In genomic region chr19:39319892-39320168, GRCh38 we compare ENCODE assay signal across 10 cellular contexts. TPM values are rescaled to one million over a fixed set of nuclear protein-coding genes. Genes with fewer than 3 reads are reported as not detected.
A peak's percentile ranks its signal among the peaks of the same experiment; 100 is the strongest.
DNase-seq lines count a peak whose midpoint lies in the region; ATAC-seq, FAIRE-seq and TF ChIP-seq lines count a peak whose summit lies in the region.
"Had no signal": no experiment of that assay in that cellular context is flagged by ENCODE, and none has a peak within 500 bp of the region (broad histone marks: within the 10 kb centered on the region; RNA-seq: fewer than 3 reads in every experiment).

No MANE protein-coding gene starts in this region.

- no peak overlapping the region for H2BK120ac ChIP-seq in H1 (replicated peaks; ENCODE audit: low read depth, low read length)

- H2BK20ac ChIP-seq in H1 (ENCODE audit: low read length): no peak overlapping the region

- H3K79me2 ChIP-seq in OCI-LY7 (ENCODE audit: insufficient read depth, low read depth, low read length) (no peaks in the 10 kb centered on the region), H1 (ENCODE audit: control insufficient read depth in 1 of 2, insufficient read depth in 2 of 2, low read length in 2 of 2) (no peaks in the 10 kb centered on the region)

- ATAC-seq in left lobe of liver (no peak), GM19395 (IDR thresholded peaks at IDR 0.05; ENCODE audit: unreplicated experiment) (no peak)

- H3K4me2 ChIP-seq in OCI-LY7 (ENCODE audit: low read length): peak overlapping the region; percentile 6; the same call in 1 of the 2 replicates
- H3K4me2 ChIP-seq in H1 (ENCODE audit: insufficient read depth in 1 of 2, low read depth in 2 of 2, low read length in 2 of 2): peak overlapping the region; percentile 81 to 99

- no peak for FAIRE-seq in H1 (lab: Jason Lieb, UNC)

- H3K27ac ChIP-seq in OCI-LY7 (ENCODE audit: low read depth, low read length, poor library complexity, severe bottlenecking) (no peak overlapping the region), H1 (ENCODE audit: low read depth, low read length) (no peak overlapping the region), sigmoid colon (no peak overlapping the region)
- H3K27ac ChIP-seq: body of pancreas had no signal

- CTCF ChIA-PET in OCI-LY7 (lab: Charles Lee; ENCODE audit: unreplicated experiment): no interaction called here
- CTCF ChIA-PET in H1 (lab: Charles Lee; ENCODE audit: partially characterized antibody): no interaction called here

- H4K5ac ChIP-seq in H1 (ENCODE audit: insufficient read length, low read depth, low read length): no peak overlapping the region

- no peak overlapping the region for H4K91ac ChIP-seq in H1 (replicated peaks; ENCODE audit: insufficient read length, low read length)

- H3K4me3 ChIP-seq in GM08714 (ENCODE audit: low read length): peak overlapping the region; percentile 62; the same call in 1 of the 2 replicates
- no peak overlapping the region for H3K4me3 ChIP-seq in OCI-LY7 (ENCODE audit: low read depth, low read length, poor library complexity, severe bottlenecking)
- peak overlapping the region; percentile 63 to 88 (median 69) for H3K4me3 ChIP-seq in H1 (ENCODE audit: extremely low read depth in 1 of 4, insufficient read depth in 2 of 4, low read depth in 3 of 4, low read length in 4 of 4)
- peak overlapping the region; percentile 39 to 72 (median 56) for H3K4me3 ChIP-seq in sigmoid colon

- no peaks in the 10 kb centered on the region for H3K9me2 ChIP-seq in OCI-LY7 (ENCODE audit: insufficient read depth, low read length)

- no peaks in the 10 kb centered on the region for H3K4me1 ChIP-seq in OCI-LY7 (ENCODE audit: insufficient read depth, low read length, poor library complexity, severe bottlenecking)
- H3K4me1 ChIP-seq in H1 (replicated peaks in 1 of 4; ENCODE audit: control insufficient read depth in 3 of 4, insufficient read depth in 4 of 4, low read length in 3 of 4): peaks cover 2 to 8% (median 3%) of the 10 kb centered on the region in 4 experiments; a peak in 5 of 7 replicates
- peaks cover 0 to 12% (median 9%) of the 10 kb centered on the region in 4 donors for H3K4me1 ChIP-seq in sigmoid colon

- TF ChIP-seq CTCF in OCI-LY7 (conservative IDR thresholded peaks at IDR 0.05; ENCODE audit: low read length) (no peak), H1 (IDR thresholded peaks at IDR 0.05; ENCODE audit: control extremely low read depth in 1 of 3, insufficient read depth in 1 of 3, low read depth in 1 of 3, low read length in 3 of 3) (no peak), sigmoid colon (IDR thresholded peaks at IDR 0.05) (no peak)

- H3K9me3 ChIP-seq in OCI-LY7 (ENCODE audit: low read length) (no peaks in the 10 kb centered on the region), H1 (ENCODE audit: insufficient read depth in 2 of 2, low read depth in 1 of 2, low read length in 1 of 2) (no peaks in the 10 kb centered on the region), sigmoid colon (no peaks in the 10 kb centered on the region)
- H3K9me3 ChIP-seq: body of pancreas had no signal

- H4K20me1 ChIP-seq in OCI-LY7 (ENCODE audit: insufficient read depth, low read length) (no peaks in the 10 kb centered on the region), H1 (replicated peaks in 1 of 2; ENCODE audit: control insufficient read depth in 1 of 2, insufficient read depth in 2 of 2, low read length in 2 of 2) (peaks cover 0 to 7% of the 10 kb centered on the region in 2 experiments)

- no peak overlapping the region for H2BK15ac ChIP-seq in H1 (ENCODE audit: low read length)

- no peak overlapping the region for H3K9ac ChIP-seq in H1 (replicated peaks in 1 of 4; ENCODE audit: extremely low read depth in 1 of 4, low read depth in 3 of 4, low read length in 3 of 4)

- H3K56ac ChIP-seq in H1 (replicated peaks; ENCODE audit: insufficient read length, low read depth, low read length): no peak overlapping the region

- TF ChIP-seq POLR2A in H1 (IDR thresholded peaks at IDR 0.05; ENCODE audit: control extremely low read depth in 1 of 2, low read depth in 2 of 2, low read length in 2 of 2) (no peak), sigmoid colon (IDR thresholded peaks at IDR 0.05) (no peak)

- POLR2A ChIA-PET in OCI-LY7 (lab: Charles Lee): no interaction called here
- POLR2A ChIA-PET in H1 (lab: Charles Lee; ENCODE audit: partially characterized antibody): interaction anchor here (1.0 kb wide), 1 partner anchor 9 kb away, joined by 5 read pairs; no protein-coding TSS in a partner anchor

- TF ChIP-seq RAD21 in H1 (IDR thresholded peaks at IDR 0.05 in 1 of 2, conservative IDR thresholded peaks at IDR 0.05 in 1 of 2; ENCODE audit: low read depth in 2 of 2, low read length in 2 of 2): no peak

- no peak overlapping the region for H3K18ac ChIP-seq in H1 (ENCODE audit: extremely low read depth, low read length)

- H3K27me3 ChIP-seq in H1 (replicated peaks in 1 of 4; ENCODE audit: control insufficient read depth in 3 of 4, extremely low read depth in 1 of 4, insufficient read depth in 3 of 4, low read length in 3 of 4) (peaks cover 0 to 14% (median 12%) of the 10 kb centered on the region in 4 experiments; a peak in 4 of 7 replicates), sigmoid colon (no peaks in the 10 kb centered on the region)
- H3K27me3 ChIP-seq: body of pancreas had no signal

- no peak overlapping the region for H4K8ac ChIP-seq in H1 (ENCODE audit: extremely low read depth, insufficient read depth, low read length)

- H2AFZ ChIP-seq in OCI-LY7 (ENCODE audit: low read length) (no peak overlapping the region), H1 (ENCODE audit: low read length) (no peak overlapping the region; the same call in 1 of the 2 replicates)

- no peak overlapping the region for H3K4ac ChIP-seq in H1 (replicated peaks; ENCODE audit: insufficient read length, low read depth, low read length)

- 30% methylated on average over 4 of the region's 10 CpGs; no CpG with 5 or more reads in 1 of the 2 experiments for WGBS in H1 (ENCODE audit: extremely low coverage in 1 of 2, insufficient coverage in 1 of 2, insufficient read length in 1 of 2, insufficient replicate concordance in 2 of 2, low coverage in 1 of 2, low lambda C conversion rate in 2 of 2, missing lambda C conversion rate in 1 of 2), 2 experiments
- WGBS in sigmoid colon, 2 donors: 22 to 39% methylated on average over 10 of the region's 10 CpGs

- BruUV-seq in OCI-LY7 (replicated peaks; lab: Mats Ljungman, UMichigan): no TSS peak

- TF ChIP-seq EP300 in H1 (IDR thresholded peaks at IDR 0.05; ENCODE audit: borderline replicate concordance in 1 of 2, low read depth in 2 of 2, low read length in 2 of 2) (no peak), sigmoid colon (IDR thresholded peaks at IDR 0.05) (no peak)

- H3K23ac ChIP-seq in H1 (ENCODE audit: insufficient read length): no peak overlapping the region

- no peak overlapping the region for H2BK12ac ChIP-seq in H1 (ENCODE audit: low read depth, low read length)

- H3K36me3 ChIP-seq in OCI-LY7 (ENCODE audit: insufficient read depth, low read length) (no peaks in the 10 kb centered on the region), H1 (ENCODE audit: control insufficient read depth in 2 of 4, insufficient read depth in 4 of 4, low read length in 3 of 4) (peaks cover 0 to 3% (median under 1%) of the 10 kb centered on the region in 4 experiments; a peak in 2 of 8 replicates), sigmoid colon (peaks cover 0 to 2% (median 0%) of the 10 kb centered on the region in 4 donors)

- no peak overlapping the region for H2BK5ac ChIP-seq in H1 (ENCODE audit: low read depth, low read length)

- DNase-seq in OCI-LY7 (ENCODE audit: low spot score) (no peak), H1 (ENCODE audit: low read depth in 1 of 2, low spot score in 2 of 2) (no peak), sigmoid colon (no peak), NCI-H2171 (lab: John Stamatoyannopoulos, UW) (no peak), left lobe of liver (ENCODE audit: low spot score) (no peak)
- DNase-seq: body of pancreas, SHP77 treated with DMSO at 0.1 percent for 48 hours had no signal

- H3K14ac ChIP-seq in H1 (ENCODE audit: insufficient read length): no peak overlapping the region

- no peak overlapping the region for H2AK5ac ChIP-seq in H1 (ENCODE audit: low read depth, low read length)

- H3K23me2 ChIP-seq in H1 (ENCODE audit: low read depth, low read length): peaks cover 7% of the 10 kb centered on the region; the same call in 1 of the 2 replicates

- intact Hi-C loops in OCI-LY7 (cut with micrococcal nuclease; ENCODE audit: unreplicated experiment) (no loop called here), sigmoid colon (cut with DNase I) (no loop called here)

- H3K79me1 ChIP-seq in H1 (ENCODE audit: low read depth, low read length): no peaks in the 10 kb centered on the region

RNA-seq across cellular contexts. Expression of gene LRFN1, which starts 0.8 kb away (rescaled TPM):
- 1.2 and 2.0 TPM in 2 replicates for total RNA-seq in OCI-LY7 (2014; rRNA removed; shearing (Covaris generic))
- total RNA-seq in OCI-LY7 (2022): 2.8 and 3.6 TPM in 2 replicates
- 6.6 and 7.5 TPM in 2 replicates for total RNA-seq in H1 (2021; fragmentation: NEBNext Ultra II Directional; extraction: Animal tissue kit (Norgen Biotek cat#: 25700))
- polyA plus RNA-seq in H1 (2011; rRNA removed): 2.4 and 6.1 TPM in 2 replicates
- 2.3 TPM for polyA plus RNA-seq in H1 (2011; cell fraction: cytosol; rRNA removed)
- polyA plus RNA-seq in H1 (2011; cell fraction: nucleus; rRNA removed): 3.7 TPM
- polyA plus RNA-seq in H1 (2012, experiment 1 of 2): 1.9 to 4.8 TPM (median 3.9 TPM) in 4 replicates
- polyA plus RNA-seq in H1 (2012, experiment 2 of 2): 3.1 TPM
- 8.1 TPM for polyA plus RNA-seq in H1 (2013, experiment 1 of 2)
- polyA plus RNA-seq in H1 (2013, experiment 2 of 2): 8.5 TPM
- polyA minus RNA-seq in H1 (2011; rRNA and poly(A)+ RNA removed): 0.68 and 1.4 TPM in 2 replicates
- polyA minus RNA-seq in H1 (2011; cell fraction: cytosol; rRNA and poly(A)+ RNA removed): 3.8 TPM
- polyA minus RNA-seq in H1 (2011; cell fraction: nucleus; rRNA and poly(A)+ RNA removed): 5.0 TPM
- total RNA-seq in sigmoid colon: 1 to 10 TPM in 3 of 4 donors, under 1 TPM in 1; 0.82 to 1.8 (median 1.2) TPM
- polyA plus RNA-seq in sigmoid colon: 1 to 10 TPM in 1 of 3 donors, under 1 TPM in 2; under 0.01 to 1.0 (median 0.23) TPM
- total RNA-seq in left lobe of liver: 0.78 TPM

RNA-seq across cellular contexts. Expression of gene GMFG, which starts 16.0 kb away (rescaled TPM):
- 135 and 183 TPM in 2 replicates for total RNA-seq in OCI-LY7 (2014; rRNA removed; shearing (Covaris generic))
- total RNA-seq in OCI-LY7 (2022) (230 and 314 TPM in 2 replicates), sigmoid colon (10 to 100 TPM in 1 of 4 donors, 1 to 10 TPM in 3; 5.3 to 23.1 (median 8.6) TPM), left lobe of liver (11.3 TPM)
- total RNA-seq in H1 (2021; fragmentation: NEBNext Ultra II Directional; extraction: Animal tissue kit (Norgen Biotek cat#: 25700)): not detected in 2 replicates
- polyA plus RNA-seq in H1 (2011; rRNA removed) (0.24 and 0.26 TPM in 2 replicates), sigmoid colon (10 to 100 TPM; 37.2 to 98.6 (median 56.5) TPM)
- 0.17 TPM for polyA plus RNA-seq in H1 (2011; cell fraction: cytosol; rRNA removed)
- polyA plus RNA-seq in H1 (2011; cell fraction: nucleus; rRNA removed): not detected
- 0.36 to 0.66 TPM (median 0.58 TPM) in 3 of 4 replicates, not detected in the other for polyA plus RNA-seq in H1 (2012, experiment 1 of 2)
- polyA plus RNA-seq in H1 (2012, experiment 2 of 2): not detected
- polyA plus RNA-seq in H1 (2013, experiment 1 of 2): 0.77 TPM
- polyA plus RNA-seq in H1 (2013, experiment 2 of 2): 0.53 TPM
- polyA minus RNA-seq in H1 (2011; rRNA and poly(A)+ RNA removed): 1.9 TPM in 1 of 2 replicates, not detected in the other
- polyA minus RNA-seq in H1 (2011; cell fraction: cytosol; rRNA and poly(A)+ RNA removed): not detected
- not detected for polyA minus RNA-seq in H1 (2011; cell fraction: nucleus; rRNA and poly(A)+ RNA removed)

RNA-seq across cellular contexts. Expression of gene SAMD4B, which starts 22.4 kb away (rescaled TPM):
- 46.2 and 59.4 TPM in 2 replicates for total RNA-seq in OCI-LY7 (2014; rRNA removed; shearing (Covaris generic))
- total RNA-seq in OCI-LY7 (2022) (60.0 and 68.8 TPM in 2 replicates), sigmoid colon (10 to 100 TPM; 37.8 to 83.6 (median 65.4) TPM), left lobe of liver (30.1 TPM)
- total RNA-seq in H1 (2021; fragmentation: NEBNext Ultra II Directional; extraction: Animal tissue kit (Norgen Biotek cat#: 25700)): 158 and 161 TPM in 2 replicates
- polyA plus RNA-seq in H1 (2011; rRNA removed) (137 and 189 TPM in 2 replicates), sigmoid colon (10 to 100 TPM; 28.4 to 79.4 (median 38.4) TPM)
- 75.7 TPM for polyA plus RNA-seq in H1 (2011; cell fraction: cytosol; rRNA removed)
- polyA plus RNA-seq in H1 (2011; cell fraction: nucleus; rRNA removed): 158 TPM
- 128 to 184 TPM (median 152 TPM) in 4 replicates for polyA plus RNA-seq in H1 (2012, experiment 1 of 2)
- polyA plus RNA-seq in H1 (2012, experiment 2 of 2): 152 TPM
- polyA plus RNA-seq in H1 (2013, experiment 1 of 2): 146 TPM
- polyA plus RNA-seq in H1 (2013, experiment 2 of 2): 143 TPM
- 84.1 and 116 TPM in 2 replicates for polyA minus RNA-seq in H1 (2011; rRNA and poly(A)+ RNA removed)
- 86.4 TPM for polyA minus RNA-seq in H1 (2011; cell fraction: cytosol; rRNA and poly(A)+ RNA removed)
- 65.0 TPM for polyA minus RNA-seq in H1 (2011; cell fraction: nucleus; rRNA and poly(A)+ RNA removed)

RNA-seq across cellular contexts. Expression of gene IFNL1, which starts 23.6 kb away (rescaled TPM):
- not detected in 2 replicates for total RNA-seq in OCI-LY7 (2014; rRNA removed; shearing (Covaris generic))
- total RNA-seq in OCI-LY7 (2022): not detected in 2 replicates
- total RNA-seq in H1 (2021; fragmentation: NEBNext Ultra II Directional; extraction: Animal tissue kit (Norgen Biotek cat#: 25700)): not detected in 2 replicates
- not detected in 2 replicates for polyA plus RNA-seq in H1 (2011; rRNA removed)
- polyA plus RNA-seq in H1 (2011; cell fraction: cytosol; rRNA removed): not detected
- polyA plus RNA-seq in H1 (2011; cell fraction: nucleus; rRNA removed): not detected
- not detected in 4 replicates for polyA plus RNA-seq in H1 (2012, experiment 1 of 2)
- not detected for polyA plus RNA-seq in H1 (2012, experiment 2 of 2)
- not detected for polyA plus RNA-seq in H1 (2013, experiment 1 of 2)
- polyA plus RNA-seq in H1 (2013, experiment 2 of 2): not detected
- polyA minus RNA-seq in H1 (2011; rRNA and poly(A)+ RNA removed): not detected in 2 replicates
- not detected for polyA minus RNA-seq in H1 (2011; cell fraction: cytosol; rRNA and poly(A)+ RNA removed)
- polyA minus RNA-seq in H1 (2011; cell fraction: nucleus; rRNA and poly(A)+ RNA removed): not detected
- total RNA-seq in sigmoid colon: not detected
- under 1 TPM in 1 of 3 donors, not detected in 2; 0.09 TPM for polyA plus RNA-seq in sigmoid colon
- total RNA-seq in left lobe of liver: not detected
- total RNA-seq: body of pancreas, mononuclear cell had no signal

RNA-seq across cellular contexts. Expression of gene IFNL2, which starts 51.6 kb away (rescaled TPM):
- not detected in 2 replicates for total RNA-seq in OCI-LY7 (2014; rRNA removed; shearing (Covaris generic))
- total RNA-seq in OCI-LY7 (2022): not detected in 2 replicates
- total RNA-seq in H1 (2021; fragmentation: NEBNext Ultra II Directional; extraction: Animal tissue kit (Norgen Biotek cat#: 25700)): not detected in 2 replicates
- polyA plus RNA-seq in H1 (2011; rRNA removed): not detected in 2 replicates
- not detected for polyA plus RNA-seq in H1 (2011; cell fraction: cytosol; rRNA removed)
- not detected for polyA plus RNA-seq in H1 (2011; cell fraction: nucleus; rRNA removed)
- polyA plus RNA-seq in H1 (2012, experiment 1 of 2): not detected in 4 replicates
- polyA plus RNA-seq in H1 (2012, experiment 2 of 2): not detected
- not detected for polyA plus RNA-seq in H1 (2013, experiment 1 of 2)
- not detected for polyA plus RNA-seq in H1 (2013, experiment 2 of 2)
- polyA minus RNA-seq in H1 (2011; rRNA and poly(A)+ RNA removed): not detected in 2 replicates
- not detected for polyA minus RNA-seq in H1 (2011; cell fraction: cytosol; rRNA and poly(A)+ RNA removed)
- not detected for polyA minus RNA-seq in H1 (2011; cell fraction: nucleus; rRNA and poly(A)+ RNA removed)
- total RNA-seq in sigmoid colon: not detected
- polyA plus RNA-seq in sigmoid colon: not detected
- total RNA-seq in left lobe of liver: not detected
- total RNA-seq: body of pancreas, mononuclear cell had no signal

Comparison
In these comparisons a context has a peak if more than half of its experiments do, and no peak if none do; other contexts are left out.
1. RNA of gene GMFG, which starts 16.0 kb away (total RNA-seq): 135 to 314 TPM in OCI-LY7; 11.3 TPM in left lobe of liver (single experiment), 5.3 to 23.1 TPM in sigmoid colon and not detected in H1; every median in the first group is over 4 times any median in the second.